3 cellular contexts compared by ENCODE assay signal in genomic region chr16:658679-659571, GRCh38.
TF ChIP-seq lines count a peak whose summit lies in the region.

No MANE protein-coding gene starts in this region.

TF ChIP-seq in SK-N-SH, 30 proteins besides CTCF, POLR2A, EP300 and RAD21:
- TF ChIP-seq RFX5 (IDR thresholded peaks at IDR 0.05; ENCODE audit: low read length) (no peak), GATA2 (CRISPR knock-in tag; IDR thresholded peaks at IDR 0.05) (no peak), PBX3 (IDR thresholded peaks at IDR 0.05) (no peak), MEF2A (IDR thresholded peaks at IDR 0.05; ENCODE audit: borderline replicate concordance, low read depth) (no peak)

TF ChIP-seq in SK-N-SH treated with all-trans-retinoic acid at 6 μM for 48 hours, 23 proteins besides CTCF, POLR2A, EP300 and RAD21:
- TF ChIP-seq SNAI2 (CRISPR knock-in tag; IDR thresholded peaks at IDR 0.05): no peak
- no peak for TF ChIP-seq CREB5 (CRISPR knock-in tag; IDR thresholded peaks at IDR 0.05; ENCODE audit: low read depth)
- TF ChIP-seq BACH2 (CRISPR knock-in tag; IDR thresholded peaks at IDR 0.05; ENCODE audit: borderline replicate concordance): no peak
- TF ChIP-seq ZFP3 (CRISPR knock-in tag; IDR thresholded peaks at IDR 0.05): no peak
- TF ChIP-seq TOX (CRISPR knock-in tag; IDR thresholded peaks at IDR 0.05; ENCODE audit: borderline replicate concordance): no peak
- no peak for TF ChIP-seq CSDC2 (CRISPR knock-in tag; IDR thresholded peaks at IDR 0.05)
TF ChIP-seq in SK-N-SH treated with all-trans-retinoic acid at 6 μM for 48 hours: peak in this region for 0.

TF ChIP-seq in endothelial cell of umbilical vein, 7 proteins besides CTCF, POLR2A, EP300 and RAD21:
- no peak for TF ChIP-seq FOS (IDR thresholded peaks at IDR 0.05; ENCODE audit: borderline replicate concordance, insufficient read depth, low read length)
- TF ChIP-seq GATA2 (IDR thresholded peaks at IDR 0.05; ENCODE audit: insufficient read depth, insufficient read length, low read depth, low read length): no peak
- TF ChIP-seq MAX (IDR thresholded peaks at IDR 0.05; ENCODE audit: insufficient read depth, insufficient read length): no peak
- TF ChIP-seq JUN (IDR thresholded peaks at IDR 0.05; ENCODE audit: borderline replicate concordance, insufficient read depth, insufficient read length, low read depth): no peak
- no peak for TF ChIP-seq EZH2 (IDR thresholded peaks at IDR 0.05; ENCODE audit: borderline replicate concordance, low read depth, low read length, severe bottlenecking)
- no peak for TF ChIP-seq MYC (IDR thresholded peaks at IDR 0.05; ENCODE audit: low read depth, low read length)
